In genomic region chr9:137277329-137278041, GRCh38 we compare ENCODE assay signal across 8 cellular contexts. TPM values are rescaled to one million over a fixed set of nuclear protein-coding genes. Genes with fewer than 3 reads are reported as not detected.
DNase-seq lines count a peak whose midpoint lies in the region; ATAC-seq and TF ChIP-seq lines count a peak whose summit lies in the region.

TOR4A (plus strand) TSS chr9:137277726; CDS start chr9:137278690, 964 bp downstream.

- H3K4me1 Mint-ChIP-seq in naive thymus-derived CD8-positive, alpha-beta T cell, result peaks cover 14 to 27% (median 20%) of the 10 kb centered on the region in 4 donors

- TF ChIP-seq CTCF in fibroblast of pulmonary artery (IDR thresholded peaks at IDR 0.05; ENCODE audit: low read length, missing control alignments), result peak; percentile 8

- peaks cover under 1 to 40% (median 14%) of the 10 kb centered on the region in 5 donors for H3K27me3 Mint-ChIP-seq in naive thymus-derived CD8-positive, alpha-beta T cell

- H3K9me3 Mint-ChIP-seq in naive thymus-derived CD8-positive, alpha-beta T cell, result no peaks in the 10 kb centered on the region

- ATAC-seq in GM21360 (IDR thresholded peaks at IDR 0.05; ENCODE audit: unreplicated experiment), result peak; percentile 47
- ATAC-seq in activated CD4-positive, CD25-positive, alpha-beta regulatory T cell treated with anti-CD3 and anti-CD28 coated beads, Interleukin-2, amount 50 U/mL, for 24 hours, result peak; percentile 72 to 76
- peak; percentile 60 for ATAC-seq in naive thymus-derived CD8-positive, alpha-beta T cell

- H3K4me3 ChIP-seq in fibroblast of pulmonary artery (replicated peaks; ENCODE audit: low read depth, low read length), result peak within 1 kb of the TSS; percentile 72

- DNase-seq in GDM1 (lab: John Stamatoyannopoulos, UW) (peak; percentile 68), HUDEP-2 (lab: John Stamatoyannopoulos, UW; ENCODE audit: unreplicated experiment in 76 of 76) (peak in 72 of 76 experiments; percentile 25 to 86 (median 65)), fibroblast of pulmonary artery (ENCODE audit: low read depth) (peak; percentile 94), NCI-H446 (lab: John Stamatoyannopoulos, UW) (no peak), superior temporal gyrus (ENCODE audit: extremely low spot score) (no peak)
- DNase-seq in naive thymus-derived CD8-positive, alpha-beta T cell, result peak in 1 of 10 donors; percentile 32

- H3K36me3 Mint-ChIP-seq in naive thymus-derived CD8-positive, alpha-beta T cell, result peaks cover 0 to 12% (median 0%) of the 10 kb centered on the region in 3 donors

- POLR2A ChIA-PET in naive thymus-derived CD8-positive, alpha-beta T cell (lab: Charles Lee), result interaction anchor here (1.3 to 2.5 kb wide), 2 partner anchors 23 to 36 kb away, joined by 3 to 14 read pairs; partner anchors contain the start of gene TUBB4B

- peak within 1 kb of the TSS in 9 of 10 donors; percentile 36 to 78 (median 62) for H3K4me3 Mint-ChIP-seq in naive thymus-derived CD8-positive, alpha-beta T cell

- peak within 1 kb of the TSS in 3 of 10 donors; percentile 14 to 76 (median 49) for H3K27ac Mint-ChIP-seq in naive thymus-derived CD8-positive, alpha-beta T cell

RNA-seq across cellular contexts. Expression of gene TOR4A, which starts in this region (rescaled TPM):
- 1 to 10 TPM in 1 of 2 experiments, under 1 TPM in 1; 0.91 to 1.4 TPM for total RNA-seq in naive thymus-derived CD8-positive, alpha-beta T cell
- polyA plus RNA-seq in naive thymus-derived CD8-positive, alpha-beta T cell, result under 1 TPM in 2 of 3 donors, not detected in 1; 0.12 to 0.15 TPM

Comparison
In these comparisons a context has a peak if more than half of its experiments do, and no peak if none do; other contexts are left out.
1. DNase-seq: peak in GDM1 (single experiment), HUDEP-2 (72 of 76) and fibroblast of pulmonary artery (single experiment); none in NCI-H446 (0 of 2) and superior temporal gyrus (single experiment).
2. Peak in every context shown above with its lines, with median percentiles within 50 percentile points of each other: ATAC-seq.